ENCODE assay signal across 22 cellular contexts in genomic region chr15:39670687-39671086, GRCh38.
DNase-seq lines count a peak whose midpoint lies in the region; ATAC-seq, FAIRE-seq and TF ChIP-seq lines count a peak whose summit lies in the region.
"Had no signal": no experiment of that assay in that cellular context is flagged by ENCODE, and none has a peak within 500 bp of the region (broad histone marks: within the 10 kb centered on the region; RNA-seq: fewer than 3 reads in every experiment).

No MANE protein-coding gene starts in this region.

- H3K18ac ChIP-seq in IMR-90 (ENCODE audit: low read depth, low read length) = no peak overlapping the region

- H3K36me3 ChIP-seq in IMR-90 (ENCODE audit: control insufficient read depth, insufficient read depth, low read length) = no peaks in the 10 kb centered on the region
- no peaks in the 10 kb centered on the region for H3K36me3 ChIP-seq in astrocyte (ENCODE audit: insufficient read depth, low read length)
- no peaks in the 10 kb centered on the region for H3K36me3 ChIP-seq in brain microvascular endothelial cell (replicated peaks)

- H3K9me3 Mint-ChIP-seq in astrocyte (ENCODE audit: unreplicated experiment) = no peaks in the 10 kb centered on the region
- H3K9me3 Mint-ChIP-seq in natural killer cell treated with Interleukin-12 subunit alpha and Interleukin-12 subunit beta and Interleukin-15 and Interleukin-18, amount 100 ng/mL, for 72 hours = no peaks in the 10 kb centered on the region
- H3K9me3 Mint-ChIP-seq: CD8-positive, alpha-beta memory T cell had no signal

- H3K27me3 ChIP-seq in IMR-90 (ENCODE audit: control insufficient read depth, insufficient read depth, low read length) (no peaks in the 10 kb centered on the region), astrocyte (ENCODE audit: insufficient read depth, low read length) (no peaks in the 10 kb centered on the region), brain microvascular endothelial cell (replicated peaks) (no peaks in the 10 kb centered on the region)

- H4K91ac ChIP-seq in IMR-90 (ENCODE audit: insufficient read depth, low read depth, low read length) = no peak overlapping the region

- BruUV-seq in IMR-90 (replicated peaks; lab: Mats Ljungman, UMichigan) = no TSS peak

- no peak overlapping the region for H3K4me2 ChIP-seq in IMR-90 (ENCODE audit: low read depth, low read length)
- no peak overlapping the region for H3K4me2 ChIP-seq in astrocyte (ENCODE audit: low read length)

- no peak overlapping the region for H3K4ac ChIP-seq in IMR-90 (ENCODE audit: low read depth, low read length)

- H4K8ac ChIP-seq in IMR-90 (ENCODE audit: low read depth in 2 of 2, low read length in 2 of 2) = no peak overlapping the region

- peaks cover 26% of the 10 kb centered on the region for H3K4me1 Mint-ChIP-seq in astrocyte (ENCODE audit: low read depth, unreplicated experiment)
- H3K4me1 Mint-ChIP-seq in natural killer cell treated with Interleukin-12 subunit alpha and Interleukin-12 subunit beta and Interleukin-15 and Interleukin-18, amount 100 ng/mL, for 72 hours (ENCODE audit: low read depth in 2 of 2) = peaks cover 20 to 21% of the 10 kb centered on the region in 2 donors

- peaks cover 4% of the 10 kb centered on the region; the same call in 1 of the 2 replicates for H3K9me1 ChIP-seq in IMR-90 (ENCODE audit: insufficient read depth, low read length)

- no peak overlapping the region for H3K23ac ChIP-seq in IMR-90 (ENCODE audit: low read depth, low read length)

- H3K9ac ChIP-seq in IMR-90 (ENCODE audit: low read depth, low read length) (no peak overlapping the region), astrocyte (ENCODE audit: low read length) (no peak overlapping the region)

- H4K20me1 ChIP-seq in IMR-90 (ENCODE audit: insufficient read depth, low read length) (no peaks in the 10 kb centered on the region), astrocyte (ENCODE audit: insufficient read depth, low read length) (no peaks in the 10 kb centered on the region)

- no CpG with 5 or more reads among the region's 2 CpGs for WGBS in IMR-90 (ENCODE audit: extremely low coverage in 2 of 2, insufficient read length in 1 of 2), 2 experiments

- in situ Hi-C loops in IMR-90 (cut with MboI; ENCODE audit: low sequenced_read_pairs) = no loop called here
- in situ Hi-C loops in brain microvascular endothelial cell (cut with HindIII; ENCODE audit: low pct_ligation_motif_present, low sequenced_read_pairs) = no loop called here

- H3K4me1 ChIP-seq in IMR-90 (ENCODE audit: control insufficient read depth, insufficient read depth, low read length) (peaks cover 7% of the 10 kb centered on the region; the same call in 1 of the 2 replicates), astrocyte (ENCODE audit: insufficient read depth, low read length) (peaks cover 10% of the 10 kb centered on the region)

- no peaks in the 10 kb centered on the region for H3K79me2 ChIP-seq in astrocyte (ENCODE audit: insufficient read depth, low read length)

- H3K4me3 ChIP-seq in IMR-90 (ENCODE audit: insufficient read depth, low read depth, low read length) (no peak overlapping the region), astrocyte (ENCODE audit: insufficient read depth, low read depth, low read length) (no peak overlapping the region), brain microvascular endothelial cell (ENCODE audit: low read depth, low read length) (no peak overlapping the region)

- H3K9me3 ChIP-seq in IMR-90 (ENCODE audit: control insufficient read depth, insufficient read depth, low read length) (no peaks in the 10 kb centered on the region), astrocyte (ENCODE audit: insufficient read depth, low read depth, low read length) (no peaks in the 10 kb centered on the region)

- H2BK120ac ChIP-seq in IMR-90 (ENCODE audit: low read depth, low read length) = no peak overlapping the region

- CTCF ChIA-PET in IMR-90 (lab: Yijun Ruan, JAX) = interaction anchor here (0.8 kb wide), 1 partner anchor 15 kb away, joined by 4 read pairs; no protein-coding TSS in a partner anchor

- TF ChIP-seq POLR2A in IMR-90 (IDR thresholded peaks at IDR 0.05; ENCODE audit: low read depth, low read length) = no peak

- H3K36me3 Mint-ChIP-seq in astrocyte (ENCODE audit: low read depth, unreplicated experiment) = no peaks in the 10 kb centered on the region
- no peaks in the 10 kb centered on the region for H3K36me3 Mint-ChIP-seq in natural killer cell treated with Interleukin-12 subunit alpha and Interleukin-12 subunit beta and Interleukin-15 and Interleukin-18, amount 100 ng/mL, for 72 hours
- H3K36me3 Mint-ChIP-seq: CD8-positive, alpha-beta memory T cell had no signal

- H3K56ac ChIP-seq in IMR-90 (ENCODE audit: extremely low read depth, insufficient read depth, low read length) = no peak overlapping the region

- dilution Hi-C loops in IMR-90 (cut with HindIII; ENCODE audit: low sequenced_read_pairs, unreplicated experiment) = no loop called here

- no peak overlapping the region for H3K27ac ChIP-seq in IMR-90 (ENCODE audit: insufficient read depth, low read length)
- H3K27ac ChIP-seq in astrocyte (ENCODE audit: low read depth, low read length) = no peak overlapping the region
- H3K27ac ChIP-seq in brain microvascular endothelial cell = no peak overlapping the region

- H3K27me3 Mint-ChIP-seq in astrocyte (ENCODE audit: low read depth, unreplicated experiment) = no peaks in the 10 kb centered on the region
- no peaks in the 10 kb centered on the region for H3K27me3 Mint-ChIP-seq in natural killer cell treated with Interleukin-12 subunit alpha and Interleukin-12 subunit beta and Interleukin-15 and Interleukin-18, amount 100 ng/mL, for 72 hours
- H3K27me3 Mint-ChIP-seq: CD8-positive, alpha-beta memory T cell had no signal

- DNase-seq in IMR-90 (no peak), astrocyte (ENCODE audit: low read depth) (no peak), glomerular visceral epithelial cell (ENCODE audit: extremely low spot score) (peak; percentile 25), brain microvascular endothelial cell (no peak), NCI-H748 (lab: John Stamatoyannopoulos, UW; ENCODE audit: unreplicated experiment) (no peak), head of caudate nucleus (no peak)
- DNase-seq in natural killer cell treated with Interleukin-12 subunit alpha and Interleukin-12 subunit beta and Interleukin-15 and Interleukin-18, amount 100 ng/mL, for 72 hours (ENCODE audit: low spot score) = no peak
- DNase-seq: C1 segment of cervical spinal cord; CD8-positive, alpha-beta memory T cell; GOT3; Kasumi-1; NCI-H1105; NCI-H1694; NCI-H2081 treated with DMSO at 0.1 percent for 48 hours; NCI-H524; PC-3; RPMI8226; SHP77 treated with DMSO at 0.1 percent for 48 hours had no signal

- TF ChIP-seq RAD21 in IMR-90 (IDR thresholded peaks at IDR 0.05; ENCODE audit: low read length) = no peak

- H2AK9ac ChIP-seq in IMR-90 (replicated peaks; ENCODE audit: low read depth, low read length, poor library complexity) = no peak overlapping the region

- H3K14ac ChIP-seq in IMR-90 (replicated peaks; ENCODE audit: low read depth, low read length) = no peak overlapping the region

- H2BK15ac ChIP-seq in IMR-90 (ENCODE audit: low read depth, low read length) = no peak overlapping the region

- no peak for TF ChIP-seq CTCF in IMR-90 (conservative IDR thresholded peaks at IDR 0.05; ENCODE audit: low read depth, low read length)
- TF ChIP-seq CTCF in astrocyte (IDR thresholded peaks at IDR 0.05; ENCODE audit: insufficient read depth, low read depth, low read length) = no peak
- no peak for TF ChIP-seq CTCF in brain microvascular endothelial cell (IDR thresholded peaks at IDR 0.05; ENCODE audit: low read depth, low read length, missing control alignments)

- H3K4me3 Mint-ChIP-seq in astrocyte (ENCODE audit: unreplicated experiment) = no peak overlapping the region
- H3K4me3 Mint-ChIP-seq in natural killer cell treated with Interleukin-12 subunit alpha and Interleukin-12 subunit beta and Interleukin-15 and Interleukin-18, amount 100 ng/mL, for 72 hours = peak overlapping the region; percentile 9
- H3K4me3 Mint-ChIP-seq: CD8-positive, alpha-beta memory T cell had no signal

- ATAC-seq in IMR-90 (ENCODE audit: low read depth) (no peak), GM19467 (IDR thresholded peaks at IDR 0.05; ENCODE audit: unreplicated experiment) (no peak)
- peak in 1 of 2 donors; percentile 54 for ATAC-seq in natural killer cell treated with Interleukin-12 subunit alpha and Interleukin-12 subunit beta and Interleukin-15 and Interleukin-18, amount 100 ng/mL, for 72 hours
- ATAC-seq: PC-3, SK-N-SH treated with all-trans-retinoic acid at 6 μM for 48 hours had no signal

- no peaks in the 10 kb centered on the region; a peak in 1 of 4 replicates for H3K79me1 ChIP-seq in IMR-90 (ENCODE audit: low read depth in 1 of 2, low read length in 2 of 2)

- H2AFZ ChIP-seq in IMR-90 (replicated peaks; ENCODE audit: low read length, poor library complexity) (no peak overlapping the region), astrocyte (ENCODE audit: low read depth, low read length) (no peak overlapping the region)

- intact Hi-C loops in IMR-90 (cut with micrococcal nuclease) (no loop called here), head of caudate nucleus (cut with DNase I) (no loop called here)

- H2AK5ac ChIP-seq in IMR-90 (ENCODE audit: low read depth, low read length) = no peak overlapping the region

- POLR2A ChIA-PET in IMR-90 (lab: Charles Lee; ENCODE audit: unreplicated experiment) = no interaction called here

- no peak overlapping the region for H4K5ac ChIP-seq in IMR-90 (ENCODE audit: low read depth, low read length)

- FAIRE-seq in astrocyte (lab: Jason Lieb, UNC) = no peak
- FAIRE-seq: D721Med, GM12891 had no signal

- no peak overlapping the region for H2BK5ac ChIP-seq in IMR-90 (ENCODE audit: low read depth, low read length, poor library complexity, severe bottlenecking)

- H2BK20ac ChIP-seq in IMR-90 (ENCODE audit: low read depth, low read length) = no peak overlapping the region

- peak overlapping the region; percentile 26 for H3K27ac Mint-ChIP-seq in astrocyte (ENCODE audit: unreplicated experiment)
- H3K27ac Mint-ChIP-seq in natural killer cell treated with Interleukin-12 subunit alpha and Interleukin-12 subunit beta and Interleukin-15 and Interleukin-18, amount 100 ng/mL, for 72 hours = peak overlapping the region in 1 of 2 donors; percentile 65

TF ChIP-seq in IMR-90, 13 proteins besides CTCF, POLR2A, EP300 and RAD21:
- TF ChIP-seq ELK1 (IDR thresholded peaks at IDR 0.05; ENCODE audit: borderline replicate concordance, low read depth, low read length) (no peak), CEBPB (IDR thresholded peaks at IDR 0.05; ENCODE audit: low read depth, low read length) (peak; percentile 80)
